ENCODE assay signal across 8 cellular contexts in the genomic region with DNA sequence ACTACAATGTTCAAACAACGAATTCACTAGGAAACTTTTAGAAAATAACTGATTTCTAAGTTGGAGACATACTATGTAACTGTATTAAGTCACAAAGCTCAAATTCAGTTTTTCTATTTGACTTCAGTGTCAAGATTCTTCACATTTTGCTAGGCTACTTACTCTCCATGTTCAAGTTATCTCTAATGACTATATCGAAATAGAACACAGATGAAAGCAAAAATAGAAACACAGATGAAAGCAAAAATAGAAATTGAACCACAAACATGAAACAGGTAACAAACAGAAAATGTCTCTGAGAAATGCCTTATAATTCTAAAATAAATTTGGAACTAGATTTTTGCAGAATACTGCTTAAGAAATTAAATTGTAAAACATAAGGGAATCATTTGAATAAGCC.
DNase-seq lines count a peak whose midpoint lies in the region; ATAC-seq, FAIRE-seq and TF ChIP-seq lines count a peak whose summit lies in the region.
"Not testable (repeated sequence)": the region's sequence is repeated elsewhere in the genome, so short reads cannot be mapped to it uniquely, and the experiment has no call there.

No MANE protein-coding gene starts in this region.

- not testable (repeated sequence) for TF ChIP-seq POLR2A in GM12878 (IDR thresholded peaks at IDR 0.05; ENCODE audit: low read depth, low read length)

- TF ChIP-seq RAD21 in GM12878 (IDR thresholded peaks at IDR 0.05; ENCODE audit: insufficient read depth, low read depth, low read length) = not testable (repeated sequence)

- not testable (repeated sequence) for TF ChIP-seq CTCF in MM.1S (IDR thresholded peaks at IDR 0.05; ENCODE audit: low read length); GM12878 (IDR thresholded peaks at IDR 0.05 in 2 of 3, conservative IDR thresholded peaks at IDR 0.05 in 1 of 3; ENCODE audit: control insufficient read depth in 2 of 3, extremely low read depth in 1 of 3, insufficient read depth in 1 of 3, low read depth in 3 of 3, low read length in 3 of 3); pancreas (IDR thresholded peaks at IDR 0.05)

- H3K9me2 ChIP-seq in MM.1S (replicated peaks; ENCODE audit: insufficient read depth, low read length) = not testable (repeated sequence)

- H3K9ac ChIP-seq in MM.1S (ENCODE audit: low read length); GM12878 (ENCODE audit: control insufficient read depth, insufficient read depth, low read length): not testable (repeated sequence)

- not testable (repeated sequence) for H3K4me3 ChIP-seq in MM.1S (ENCODE audit: low read length); GM12878; pancreas

- POLR2A ChIA-PET in GM12878 (lab: Charles Lee) = not testable (repeated sequence)

- not testable (repeated sequence) for H3K79me2 ChIP-seq in MM.1S (ENCODE audit: low read length); GM12878 (ENCODE audit: control insufficient read depth, insufficient read depth, low read length)

- TF ChIP-seq EP300 in GM12878 (IDR thresholded peaks at IDR 0.05; ENCODE audit: borderline replicate concordance in 1 of 2, control insufficient read depth in 1 of 2, low read depth in 2 of 2, low read length in 2 of 2) = not testable (repeated sequence)

- 0% methylated on average over 2 of the region's 2 CpGs for WGBS in GM12878 (ENCODE audit: insufficient coverage, insufficient replicate concordance, low lambda C conversion rate, missing lambda C conversion rate)
- WGBS in pancreas, 2 donors = 44 to 58% methylated on average over 2 of the region's 2 CpGs

- not testable (repeated sequence) for BruUV-seq in GM12878 (replicated peaks; lab: Mats Ljungman, UMichigan)

- not testable (repeated sequence) for H4K20me1 ChIP-seq in MM.1S (ENCODE audit: insufficient read depth, low read length); GM12878 (ENCODE audit: control insufficient read depth, insufficient read depth)

- DNase-seq in GM19239 (ENCODE audit: insufficient read length, low spot score); GM12878 (ENCODE audit: low read depth, low spot score); frontal cortex (ENCODE audit: low spot score in 2 of 2); pancreas: not testable (repeated sequence)
- DNase-seq in MM.1S = peak; percentile 51

- peak overlapping the region; percentile 59; the same call in 1 of the 2 replicates for H3K27ac ChIP-seq in MM.1S (ENCODE audit: low read length)
- H3K27ac ChIP-seq in GM12878 (ENCODE audit: control insufficient read depth, insufficient read depth); pancreas: not testable (repeated sequence)

- not testable (repeated sequence) for H2AFZ ChIP-seq in MM.1S (ENCODE audit: low read length)
- peak overlapping the region; percentile 15; the same call in 1 of the 2 replicates for H2AFZ ChIP-seq in GM12878 (ENCODE audit: control insufficient read depth, low read depth, low read length)

- not testable (repeated sequence) for H3K9me3 ChIP-seq in MM.1S (replicated peaks; ENCODE audit: insufficient read depth, low read length); GM12878 (replicated peaks; ENCODE audit: control insufficient read depth, insufficient read depth, low read length); pancreas

- peak; percentile 59 for ATAC-seq in GM18498 (IDR thresholded peaks at IDR 0.05; ENCODE audit: unreplicated experiment)
- ATAC-seq in GM21723 (IDR thresholded peaks at IDR 0.05; ENCODE audit: unreplicated experiment) = peak; percentile 49
- not testable (repeated sequence) for ATAC-seq in GM12878, pancreas

- RAD21 ChIA-PET in GM12878 (lab: Charles Lee; ENCODE audit: unreplicated experiment) = not testable (repeated sequence)

- H3K4me2 ChIP-seq in MM.1S (ENCODE audit: low read depth, low read length) (peak overlapping the region; percentile 83), GM12878 (ENCODE audit: control insufficient read depth, insufficient read depth) (0 out of 2 replicates have a peak overlapping the region, but pooled peaks have one; percentile 13)

- intact Hi-C loops in GM12878 (cut with micrococcal nuclease; ENCODE audit: unreplicated experiment); pancreas (cut with DNase I): not testable (repeated sequence)

- CTCF ChIA-PET in GM12878 (lab: Yijun Ruan, JAX) = not testable (repeated sequence)

- H3F3A ChIP-seq in MM.1S (ENCODE audit: insufficient read depth, low read length) = not testable (repeated sequence)

- FAIRE-seq in GM19239 (lab: Jason Lieb, UNC) (peak; percentile 82), GM12878 (lab: Jason Lieb, UNC) (peak; percentile 82), frontal cortex (lab: Jason Lieb, UNC) (peak; percentile 21), islet of Langerhans (lab: Jason Lieb, UNC) (peak; percentile 82), pancreas (lab: Jason Lieb, UNC) (peak; percentile 29)

- H3K27me3 ChIP-seq in MM.1S (replicated peaks; ENCODE audit: insufficient read depth, low read length); GM12878 (replicated peaks in 1 of 2; ENCODE audit: control insufficient read depth in 2 of 2, insufficient read depth in 2 of 2, low read length in 1 of 2); pancreas: not testable (repeated sequence)

- in situ Hi-C loops in GM12878 (cut with MboI) = not testable (repeated sequence)

- SMC1A ChIA-PET in GM12878 (lab: Charles Lee; ENCODE audit: uncharacterized antibody, unreplicated experiment) = not testable (repeated sequence)

- H3K36me3 ChIP-seq in MM.1S (replicated peaks; ENCODE audit: insufficient read depth, low read length); GM12878 (ENCODE audit: control insufficient read depth in 2 of 2, insufficient read depth in 2 of 2, low read length in 1 of 2); pancreas: not testable (repeated sequence)

- not testable (repeated sequence) for H3K4me1 ChIP-seq in MM.1S (ENCODE audit: low read length); GM12878 (ENCODE audit: control insufficient read depth, insufficient read depth, low read length); pancreas

TF ChIP-seq in GM12878, 131 proteins besides CTCF, POLR2A, EP300 and RAD21:
- peak; percentile 63; the same call in 1 of the 2 replicates for TF ChIP-seq MEF2A (IDR thresholded peaks at IDR 0.05; ENCODE audit: insufficient read depth, low read depth, low read length)
